ENCODE assay signal across 28 cellular contexts in the genomic region with DNA sequence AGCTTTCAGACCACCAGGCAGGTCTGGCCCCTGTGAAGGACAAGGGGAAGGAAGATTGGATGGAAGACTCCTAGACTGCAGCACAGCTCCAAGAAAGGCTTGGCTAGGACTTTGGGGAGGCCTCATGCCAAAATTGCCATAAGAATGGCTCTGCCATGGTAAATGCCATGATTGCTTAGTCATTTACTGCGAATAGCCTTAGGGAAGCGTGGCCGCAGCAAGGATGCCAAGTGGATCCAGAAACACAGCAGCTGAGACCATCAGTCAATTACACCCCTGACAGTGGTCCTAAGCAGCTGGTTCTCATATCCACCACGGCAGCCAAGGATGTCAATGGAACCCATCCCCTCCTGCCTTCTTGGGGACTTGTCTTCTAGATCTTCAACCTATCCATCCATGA.
"Had no signal": no experiment of that assay in that cellular context is flagged by ENCODE, and none has a peak within 500 bp of the region (broad histone marks: within the 10 kb centered on the region; RNA-seq: fewer than 3 reads in every experiment).

No MANE protein-coding gene starts in this region.

- H3K4me1 Mint-ChIP-seq: activated naive CD8-positive, alpha-beta T cell treated with anti-CD3 and anti-CD28 coated beads, Interleukin-2, amount 50 U/mL, for 24 hours; WTC11 had no signal

- H3K27ac Mint-ChIP-seq: activated CD8-positive, alpha-beta T cell treated with anti-CD3 and anti-CD28 coated beads, Interleukin-2, amount 10 ng/mL, durations not matched to agents 7 days and 5 days; activated naive CD4-positive, alpha-beta T cell treated with anti-CD3 and anti-CD28 coated beads, Interleukin-2, amount 50 U/mL, for 72 hours; activated naive CD8-positive, alpha-beta T cell treated with anti-CD3 and anti-CD28 coated beads, Interleukin-2, amount 50 U/mL, for 24 hours; activated T-cell treated with anti-CD3 and anti-CD28 coated beads, Interleukin-2, amount 50 U/mL, for 24 hours; brain; T-helper 2 cell treated with Interferon-gamma antibody and Interleukin-4, amounts not matched to agents 5 μg/mL and 100 μg/mL, for 36 hours; WTC11 had no signal

- H3K4me1 ChIP-seq: ascending aorta, SJSA1 had no signal

- H3K36me3 ChIP-seq: ascending aorta, SJSA1 had no signal

- H3K4me3 Mint-ChIP-seq: activated CD8-positive, alpha-beta T cell treated with anti-CD3 and anti-CD28 coated beads, Interleukin-2, amount 10 ng/mL, durations not matched to agents 7 days and 5 days; activated naive CD8-positive, alpha-beta T cell treated with anti-CD3 and anti-CD28 coated beads, Interleukin-2, amount 50 U/mL, for 24 hours; activated T-cell treated with anti-CD3 and anti-CD28 coated beads, Interleukin-2, amount 50 U/mL, for 24 hours; brain; T-helper 2 cell treated with Interferon-gamma antibody and Interleukin-4, amounts not matched to agents 5 μg/mL and 100 μg/mL, for 36 hours; WTC11 had no signal

- ATAC-seq: activated CD8-positive, alpha-beta T cell treated with anti-CD3 and anti-CD28 coated beads, Interleukin-2, amount 10 ng/mL, durations not matched to agents 7 days and 5 days; activated naive CD4-positive, alpha-beta T cell treated with anti-CD3 and anti-CD28 coated beads, Interleukin-2, amount 50 U/mL, for 72 hours; activated naive CD8-positive, alpha-beta T cell treated with anti-CD3 and anti-CD28 coated beads, Interleukin-2, amount 50 U/mL, for 24 hours; Panc1; SK-N-SH treated with all-trans-retinoic acid at 6 μM for 48 hours; WTC11 had no signal

- H3K27ac ChIP-seq: ascending aorta, RWPE1, SJSA1 had no signal

- H3K27me3 Mint-ChIP-seq: activated naive CD8-positive, alpha-beta T cell treated with anti-CD3 and anti-CD28 coated beads, Interleukin-2, amount 50 U/mL, for 24 hours had no signal

- DNase-seq: activated CD4-positive, alpha-beta T cell treated with anti-CD3 and anti-CD28 coated beads for 48 hours; activated CD4-positive, alpha-beta T cell treated with anti-CD3 and anti-CD28 coated beads, Interleukin-2, amount 50 U/mL, for 4 hours; activated CD4-positive, CD25-positive, alpha-beta regulatory T cell treated with anti-CD3 and anti-CD28 coated beads, Interleukin-2, amount 50 U/mL, for 72 hours; activated CD8-positive, alpha-beta memory T cell treated with anti-CD3 and anti-CD28 coated beads, Interleukin-2, amount 50 U/mL, for 48 hours; activated CD8-positive, alpha-beta T cell treated with anti-CD3 and anti-CD28 coated beads, Interleukin-2, amount 10 ng/mL, durations not matched to agents 7 days and 5 days; activated effector memory CD4-positive, alpha-beta T cell treated with anti-CD3 and anti-CD28 coated beads, Interleukin-2, amount 50 U/mL, for 16 hours; activated naive CD4-positive, alpha-beta T cell treated with Interleukin-2 at 50 U/mL for 16 hours; activated naive CD8-positive, alpha-beta T cell treated with anti-CD3 and anti-CD28 coated beads, Interleukin-2, amount 50 U/mL, for 24 hours; activated T-cell treated with anti-CD3 and anti-CD28 coated beads, Interleukin-2, amount 50 U/mL, for 24 hours; amniotic stem cell; NCI-H1048; NCI-H146; NCI-H187 treated with DMSO at 0.1 percent for 48 hours; NCI-H2081 treated with DMSO at 0.1 percent for 48 hours; NCI-H526; NCI-H82; OCI-M1; Right ventricle myocardium superior; SW 1271 had no signal

- H3K27me3 ChIP-seq: ascending aorta, SJSA1 had no signal

- H3K36me3 Mint-ChIP-seq: activated naive CD4-positive, alpha-beta T cell treated with anti-CD3 and anti-CD28 coated beads, Interleukin-2, amount 50 U/mL, for 72 hours; brain; WTC11 had no signal

- H3K4me3 ChIP-seq: ascending aorta, SJSA1 had no signal

- H3K9me3 ChIP-seq: ascending aorta, SJSA1 had no signal
